In genomic region chr4:3730422-3730821, GRCh38 we compare ENCODE assay signal across 1 cellular context.
TF ChIP-seq lines count a peak whose summit lies in the region.

No MANE protein-coding gene starts in this region.

TF ChIP-seq in H1, 55 proteins besides CTCF, POLR2A, EP300 and RAD21:
- TF ChIP-seq HDAC6 (IDR thresholded peaks at IDR 0.05; ENCODE audit: low read depth, low read length) (no peak), USF2 (IDR thresholded peaks at IDR 0.05; ENCODE audit: low read length) (no peak), YY1 (IDR thresholded peaks at IDR 0.05; ENCODE audit: low read depth, low read length) (no peak), PHF8 (conservative IDR thresholded peaks at IDR 0.05; ENCODE audit: low read depth, low read length) (no peak), ASH2L (IDR thresholded peaks at IDR 0.05; ENCODE audit: low read length) (no peak), CTBP2 (IDR thresholded peaks at IDR 0.05; ENCODE audit: borderline replicate concordance, insufficient read depth, insufficient read length, low read length) (no peak), RNF2 (IDR thresholded peaks at IDR 0.05; ENCODE audit: borderline replicate concordance, low read depth, low read length, missing control alignments, poor library complexity, severe bottlenecking) (no peak), TAF7 (optimal IDR thresholded peaks at IDR 0.05; ENCODE audit: borderline replicate concordance, low read depth, low read length) (no peak), SIRT6 (IDR thresholded peaks at IDR 0.05; ENCODE audit: low read length) (no peak), E2F6 (IDR thresholded peaks at IDR 0.05) (no peak), CHD2 (IDR thresholded peaks at IDR 0.05; ENCODE audit: low read length) (no peak), SP1 (IDR thresholded peaks at IDR 0.05; ENCODE audit: low read depth, low read length) (no peak), NRF1 (IDR thresholded peaks at IDR 0.05; ENCODE audit: low read depth, low read length) (no peak), POLR2AphosphoS5 (IDR thresholded peaks at IDR 0.05; ENCODE audit: low read depth, low read length) (no peak), RBBP5 (IDR thresholded peaks at IDR 0.05; ENCODE audit: borderline replicate concordance, low read depth, low read length) (no peak), SIN3A (conservative IDR thresholded peaks at IDR 0.05 in 1 of 2, IDR thresholded peaks at IDR 0.05 in 1 of 2; ENCODE audit: low read depth in 1 of 2, low read length in 2 of 2) (no peak), NANOG (IDR thresholded peaks at IDR 0.05; ENCODE audit: insufficient read depth, low read depth, low read length, poor library complexity, severe bottlenecking) (no peak), MAX (IDR thresholded peaks at IDR 0.05) (no peak), TCF12 (IDR thresholded peaks at IDR 0.05; ENCODE audit: low read depth, low read length) (no peak), FOSL1 (IDR thresholded peaks at IDR 0.05; ENCODE audit: insufficient read depth, low read depth, low read length) (no peak)
TF ChIP-seq in H1: peak in this region for 0.
